8 cellular contexts compared by ENCODE assay signal in genomic region chr17:45307290-45308015, GRCh38. TPM values are rescaled to one million over a fixed set of nuclear protein-coding genes. Genes with fewer than 3 reads are reported as not detected.
DNase-seq lines count a peak whose midpoint lies in the region; ATAC-seq lines count a peak whose summit lies in the region.

No MANE protein-coding gene starts in this region.

- no peaks in the 10 kb centered on the region for H3K9me3 Mint-ChIP-seq in activated naive CD8-positive, alpha-beta T cell treated with anti-CD3 and anti-CD28 coated beads, Interleukin-2, amount 50 U/mL, for 24 hours
- H3K9me3 Mint-ChIP-seq in stimulated activated memory B cell treated with anti-CD40 and anti-IgM and Interleukin-4, amounts not matched to agents 10 μg/mL and 1 μg/mL and 100 μg/mL, for 72 hours: no peaks in the 10 kb centered on the region

- ATAC-seq in Right ventricle myocardium inferior: peak; percentile 29
- peak; percentile 40 for ATAC-seq in activated naive CD8-positive, alpha-beta T cell treated with anti-CD3 and anti-CD28 coated beads, Interleukin-2, amount 50 U/mL, for 24 hours
- peak; percentile 82 for ATAC-seq in stimulated activated memory B cell treated with anti-CD40 and anti-IgM and Interleukin-4, amounts not matched to agents 10 μg/mL and 1 μg/mL and 100 μg/mL, for 72 hours
- no peak for ATAC-seq in GM19467 (IDR thresholded peaks at IDR 0.05; ENCODE audit: unreplicated experiment)

- H3K27ac Mint-ChIP-seq in activated naive CD8-positive, alpha-beta T cell treated with anti-CD3 and anti-CD28 coated beads, Interleukin-2, amount 50 U/mL, for 24 hours: peak overlapping the region; percentile 96
- peak overlapping the region; percentile 90 for H3K27ac Mint-ChIP-seq in stimulated activated memory B cell treated with anti-CD40 and anti-IgM and Interleukin-4, amounts not matched to agents 10 μg/mL and 1 μg/mL and 100 μg/mL, for 72 hours

- DNase-seq in Right ventricle myocardium inferior (ENCODE audit: missing footprints): no peak
- no peak for DNase-seq in cardiac septum (ENCODE audit: low spot score)
- DNase-seq in NCI-H446 treated with DMSO at 0.1 percent for 48 hours (lab: John Stamatoyannopoulos, UW): peak; percentile 85
- peak; percentile 53 for DNase-seq in activated naive CD8-positive, alpha-beta T cell treated with anti-CD3 and anti-CD28 coated beads, Interleukin-2, amount 50 U/mL, for 24 hours
- peak; percentile 93 for DNase-seq in iris pigment epithelial cell (ENCODE audit: low read depth)
- no peak for DNase-seq in inferior parietal cortex (ENCODE audit: extremely low spot score)

- H3K27me3 Mint-ChIP-seq in activated naive CD8-positive, alpha-beta T cell treated with anti-CD3 and anti-CD28 coated beads, Interleukin-2, amount 50 U/mL, for 24 hours: no peaks in the 10 kb centered on the region
- H3K27me3 Mint-ChIP-seq in stimulated activated memory B cell treated with anti-CD40 and anti-IgM and Interleukin-4, amounts not matched to agents 10 μg/mL and 1 μg/mL and 100 μg/mL, for 72 hours: no peaks in the 10 kb centered on the region

- intact Hi-C loops in Right ventricle myocardium inferior (cut with DNase I): no loop called here
- intact Hi-C loops in cardiac septum (cut with DNase I): no loop called here

- H3K4me3 Mint-ChIP-seq in activated naive CD8-positive, alpha-beta T cell treated with anti-CD3 and anti-CD28 coated beads, Interleukin-2, amount 50 U/mL, for 24 hours: peak overlapping the region; percentile 59
- peak overlapping the region; percentile 75 for H3K4me3 Mint-ChIP-seq in stimulated activated memory B cell treated with anti-CD40 and anti-IgM and Interleukin-4, amounts not matched to agents 10 μg/mL and 1 μg/mL and 100 μg/mL, for 72 hours

- H3K36me3 Mint-ChIP-seq in activated naive CD8-positive, alpha-beta T cell treated with anti-CD3 and anti-CD28 coated beads, Interleukin-2, amount 50 U/mL, for 24 hours (ENCODE audit: low read depth): peaks cover 62% of the 10 kb centered on the region
- H3K36me3 Mint-ChIP-seq in stimulated activated memory B cell treated with anti-CD40 and anti-IgM and Interleukin-4, amounts not matched to agents 10 μg/mL and 1 μg/mL and 100 μg/mL, for 72 hours: peaks cover 67% of the 10 kb centered on the region

- H3K4me1 Mint-ChIP-seq in activated naive CD8-positive, alpha-beta T cell treated with anti-CD3 and anti-CD28 coated beads, Interleukin-2, amount 50 U/mL, for 24 hours: peaks cover 94% of the 10 kb centered on the region
- H3K4me1 Mint-ChIP-seq in stimulated activated memory B cell treated with anti-CD40 and anti-IgM and Interleukin-4, amounts not matched to agents 10 μg/mL and 1 μg/mL and 100 μg/mL, for 72 hours: peaks cover 83% of the 10 kb centered on the region

RNA-seq across cellular contexts. Expression of gene MAP3K14, which starts 9.4 kb away (rescaled TPM):
- total RNA-seq in Right ventricle myocardium inferior (14.4 TPM), cardiac septum (14.6 TPM)

RNA-seq across cellular contexts. Expression of gene SPATA32, which starts 45.6 kb away (rescaled TPM):
- total RNA-seq in Right ventricle myocardium inferior: not detected
- total RNA-seq in cardiac septum: not detected

Comparison
In these comparisons a context has a peak if more than half of its experiments do, and no peak if none do; other contexts are left out.
1. DNase-seq: peak in NCI-H446 treated with DMSO at 0.1 percent for 48 hours (single experiment), activated naive CD8-positive, alpha-beta T cell treated with anti-CD3 and anti-CD28 coated beads, Interleukin-2, amount 50 U/mL, for 24 hours (single experiment) and iris pigment epithelial cell (single experiment); none in Right ventricle myocardium inferior (single experiment), cardiac septum (single experiment) and inferior parietal cortex (single experiment).